ENCODE assay signal across 29 cellular contexts in the genomic region with DNA sequence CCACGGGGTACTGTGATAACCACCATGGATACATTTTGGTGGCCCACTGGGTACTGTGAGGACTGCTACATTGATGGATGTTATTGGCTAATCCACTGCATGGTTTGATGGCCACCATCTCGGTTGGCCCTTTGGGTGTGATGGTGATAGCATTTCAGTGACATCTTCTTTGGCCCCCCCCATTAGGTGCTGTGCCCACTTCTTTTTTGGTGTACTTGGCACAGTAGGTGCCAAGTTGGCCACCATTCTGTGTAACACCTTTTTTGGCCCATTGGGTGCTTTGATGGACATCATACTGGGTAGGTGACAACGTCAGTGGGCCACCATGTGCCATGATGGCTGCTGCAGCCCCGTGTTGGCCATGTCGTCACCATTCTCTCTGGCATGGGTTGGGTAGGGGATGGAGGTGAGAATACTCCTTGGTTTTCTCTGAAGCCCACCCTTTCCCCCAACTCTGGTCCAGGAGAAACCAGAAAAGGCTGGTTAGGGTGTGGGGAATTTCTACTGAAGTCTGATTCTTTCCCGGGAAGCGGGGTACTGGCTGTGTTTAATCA. TPM values are rescaled to one million over a fixed set of nuclear protein-coding genes. Genes with fewer than 3 reads are reported as not detected.
"Had no signal": no experiment of that assay in that cellular context is flagged by ENCODE, and none has a peak within 500 bp of the region (broad histone marks: within the 10 kb centered on the region; RNA-seq: fewer than 3 reads in every experiment).

No MANE protein-coding gene starts in this region.

- H3K27ac ChIP-seq: Peyer's patch, RWPE1, SJCRH30, VCaP had no signal

- ATAC-seq: activated CD8-positive, alpha-beta T cell treated with anti-CD3 and anti-CD28 coated beads for 36 hours; activated T-cell treated with anti-CD3 and anti-CD28 coated beads, Interleukin-2, amount 50 U/mL, for 72 hours had no signal

- H3K36me3 ChIP-seq: Peyer's patch, SJCRH30 had no signal

- DNase-seq: activated CD4-positive, alpha-beta T cell treated with anti-CD3 and anti-CD28 coated beads for 4 hours; activated CD8-positive, alpha-beta memory T cell treated with anti-CD3 and anti-CD28 coated beads, Interleukin-2, amount 50 U/mL, for 4 hours; activated CD8-positive, alpha-beta T cell treated with anti-CD3 and anti-CD28 coated beads for 36 hours; activated gamma-delta T cell treated with Interleukin-2 at 50 U/mL for 16 hours; activated naive CD4-positive, alpha-beta T cell treated with anti-CD3 and anti-CD28 coated beads, Interleukin-2, amount 10 ng/mL, durations not matched to agents 7 days and 5 days; activated naive CD8-positive, alpha-beta T cell treated with anti-CD3 and anti-CD28 coated beads for 36 hours; activated T-cell treated with anti-CD3 and anti-CD28 coated beads, Interleukin-2, amount 50 U/mL, for 72 hours; cerebellar nuclear complex; NCI-H1092 treated with DMSO at 0.1 percent for 48 hours; NCI-H1417 treated with DMSO at 0.1 percent for 48 hours; NCI-H1694; NCI-H2029; NCI-H2107; NCI-H2171 treated with DMSO at 0.1 percent for 48 hours; NCI-H226; NCI-H69; Peyer's patch; Right ventricle myocardium superior; SJCRH30; T-helper 1 cell had no signal

- H3K4me3 ChIP-seq: Peyer's patch, SJCRH30 had no signal

- H3K27me3 ChIP-seq: Peyer's patch, SJCRH30 had no signal

- H3K9ac ChIP-seq: SK-N-SH had no signal

- H3K9me3 ChIP-seq: Peyer's patch, SJCRH30, SK-N-SH had no signal

- H3K4me2 ChIP-seq: SK-N-SH had no signal

RNA-seq across cellular contexts. Expression of a gene that starts 9.2 kb away (rescaled TPM):
- total RNA-seq: cardiac septum; MCF 10A; NCI-H460; Right ventricle myocardium superior; T-helper 2 cell treated with Interferon-gamma antibody and Interleukin-4, amounts not matched to agents 100 ng/mL and 5 ng/mL, for 36 hours had no signal

RNA-seq across cellular contexts. Expression of a gene that starts 41.3 kb away (rescaled TPM):
- total RNA-seq: activated CD8-positive, alpha-beta T cell treated with anti-CD3 and anti-CD28 coated beads for 36 hours; activated naive CD8-positive, alpha-beta T cell treated with anti-CD3 and anti-CD28 coated beads for 36 hours; activated T-cell treated with anti-CD3 and anti-CD28 coated beads, Interleukin-2, amount 50 U/mL, for 72 hours; activated T-helper 2 cell treated with anti-CD3 and anti-CD28 coated beads, Interferon-gamma antibody, Interleukin-2, Interleukin-4, amounts not matched to agents 10 μg/mL and 5 μg/mL and 100 μg/mL, durations not matched to agents 14 hours and 24 hours and 36 hours; cardiac septum; MCF 10A; NCI-H460; Peyer's patch; Right ventricle myocardium superior; SJCRH30; T-helper 2 cell treated with Interferon-gamma antibody and Interleukin-4, amounts not matched to agents 100 ng/mL and 5 ng/mL, for 36 hours had no signal
- polyA plus RNA-seq: adipose tissue, SK-N-SH had no signal
